5 cellular contexts compared by ENCODE assay signal in the genomic region with DNA sequence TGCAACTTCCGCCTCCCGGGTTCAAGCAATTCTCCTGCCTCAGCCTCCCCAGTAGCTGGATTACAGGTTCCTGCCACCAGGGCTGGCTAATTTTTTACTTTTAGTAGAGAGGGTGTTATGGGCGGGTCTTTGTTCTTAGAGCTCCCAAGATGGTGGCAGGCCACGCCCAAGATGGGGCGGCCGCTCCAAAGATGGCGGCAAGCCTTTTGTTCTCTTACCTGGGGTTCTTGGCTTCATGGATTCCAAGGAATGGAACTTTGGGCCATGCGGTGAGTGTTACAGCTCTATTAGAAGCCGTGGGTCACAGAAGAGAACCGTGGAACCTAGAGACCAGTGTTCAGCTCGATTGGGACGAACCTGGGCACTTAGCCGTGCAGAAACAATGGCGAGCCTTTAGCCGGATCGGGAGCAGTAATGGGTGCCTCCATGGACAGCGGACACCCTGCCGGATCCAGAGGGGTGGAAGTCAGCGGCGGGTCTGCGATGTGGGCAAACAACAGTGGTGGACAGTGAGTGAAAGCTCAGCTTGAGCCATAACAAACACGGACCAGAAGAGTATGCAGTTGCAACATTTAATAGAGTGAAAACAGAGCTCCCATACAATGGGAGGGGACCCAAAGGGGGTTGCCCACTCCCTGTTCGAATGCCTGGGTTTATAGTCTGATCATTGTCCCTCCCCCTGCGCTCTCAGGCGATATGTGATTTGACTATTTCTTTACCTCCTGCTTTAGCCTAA. TPM values are rescaled to one million over a fixed set of nuclear protein-coding genes. Genes with fewer than 3 reads are reported as not detected.
A peak's percentile ranks its signal among the peaks of the same experiment; 100 is the strongest.
DNase-seq lines count a peak whose midpoint lies in the region.
"Not testable (repeated sequence)": the region's sequence is repeated elsewhere in the genome, so short reads cannot be mapped to it uniquely, and the experiment has no call there.

No MANE protein-coding gene starts in this region.

- H3K4ac ChIP-seq in mesendoderm (ENCODE audit: low read depth, low read length), result not testable (repeated sequence)

- WGBS in mesendoderm (ENCODE audit: extremely low coverage, insufficient coverage, low lambda C conversion rate), result no CpG with 5 or more reads among the region's 25 CpGs

- not testable (repeated sequence) for H3K27me3 ChIP-seq in mesendoderm (ENCODE audit: insufficient read depth, low read length, poor library complexity)

- not testable (repeated sequence) for H3K79me1 ChIP-seq in mesendoderm (ENCODE audit: low read length)

- H2BK5ac ChIP-seq in mesendoderm (ENCODE audit: low read length), result not testable (repeated sequence)

- H3K23ac ChIP-seq in mesendoderm (ENCODE audit: low read length), result not testable (repeated sequence)

- not testable (repeated sequence) for H3K4me3 ChIP-seq in mesendoderm (ENCODE audit: low read length)

- H3K27ac ChIP-seq in mesendoderm (ENCODE audit: low read depth, low read length), result not testable (repeated sequence)

- DNase-seq in DMS114 treated with DMSO at 0.1 percent for 48 hours (lab: John Stamatoyannopoulos, UW; ENCODE audit: unreplicated experiment), result peak; percentile 23
- peak; percentile 27 for DNase-seq in HuH-7 (ENCODE audit: low spot score)
- peak; percentile 1 for DNase-seq in dedifferentiated amniotic fluid mesenchymal stem cell (ENCODE audit: extremely low spot score)
- DNase-seq in mesendoderm, result not testable (repeated sequence)

- H3K4me1 ChIP-seq in mesendoderm (ENCODE audit: control insufficient read depth, low read depth, low read length), result not testable (repeated sequence)

- not testable (repeated sequence) for H3K79me2 ChIP-seq in mesendoderm (ENCODE audit: control insufficient read depth, insufficient read depth, low read length)

- H4K5ac ChIP-seq in mesendoderm (ENCODE audit: low read length), result not testable (repeated sequence)

- peak overlapping the region; percentile 29 for H3K18ac ChIP-seq in mesendoderm (ENCODE audit: low read length)

- not testable (repeated sequence) for H3K9ac ChIP-seq in mesendoderm (ENCODE audit: low read length)

- not testable (repeated sequence) for H2BK120ac ChIP-seq in mesendoderm (ENCODE audit: low read depth, low read length)

- peak overlapping the region; percentile 30 for H3K27ac Mint-ChIP-seq in activated naive CD4-positive, alpha-beta T cell treated with anti-CD3 and anti-CD28 coated beads, Interleukin-2, amount 50 U/mL, for 24 hours

- not testable (repeated sequence) for H3K36me3 Mint-ChIP-seq in activated naive CD4-positive, alpha-beta T cell treated with anti-CD3 and anti-CD28 coated beads, Interleukin-2, amount 50 U/mL, for 24 hours

- H3K4me1 Mint-ChIP-seq in activated naive CD4-positive, alpha-beta T cell treated with anti-CD3 and anti-CD28 coated beads, Interleukin-2, amount 50 U/mL, for 24 hours, result not testable (repeated sequence)

- H3K4me2 ChIP-seq in mesendoderm (ENCODE audit: low read length), result not testable (repeated sequence)

- H4K8ac ChIP-seq in mesendoderm (ENCODE audit: low read depth, low read length), result not testable (repeated sequence)

- not testable (repeated sequence) for H3K36me3 ChIP-seq in mesendoderm (ENCODE audit: control insufficient read depth, insufficient read depth, low read length)

- H3K27me3 Mint-ChIP-seq in activated naive CD4-positive, alpha-beta T cell treated with anti-CD3 and anti-CD28 coated beads, Interleukin-2, amount 50 U/mL, for 24 hours, result not testable (repeated sequence)

- not testable (repeated sequence) for H3K56ac ChIP-seq in mesendoderm (ENCODE audit: low read length)

- not testable (repeated sequence) for H3K4me3 Mint-ChIP-seq in activated naive CD4-positive, alpha-beta T cell treated with anti-CD3 and anti-CD28 coated beads, Interleukin-2, amount 50 U/mL, for 24 hours

- not testable (repeated sequence) for H2BK15ac ChIP-seq in mesendoderm (replicated peaks; ENCODE audit: low read depth)

- not testable (repeated sequence) for H3K9me3 Mint-ChIP-seq in activated naive CD4-positive, alpha-beta T cell treated with anti-CD3 and anti-CD28 coated beads, Interleukin-2, amount 50 U/mL, for 24 hours

- H2AK5ac ChIP-seq in mesendoderm (ENCODE audit: low read length), result not testable (repeated sequence)

RNA-seq across cellular contexts. Expression of gene SLC25A13, which starts 36.5 kb away (rescaled TPM):
- 61.0 TPM for polyA plus RNA-seq in mesendoderm (2013, experiment 1 of 2)
- 62.3 TPM for polyA plus RNA-seq in mesendoderm (2013, experiment 2 of 2)
